In the genomic region with DNA sequence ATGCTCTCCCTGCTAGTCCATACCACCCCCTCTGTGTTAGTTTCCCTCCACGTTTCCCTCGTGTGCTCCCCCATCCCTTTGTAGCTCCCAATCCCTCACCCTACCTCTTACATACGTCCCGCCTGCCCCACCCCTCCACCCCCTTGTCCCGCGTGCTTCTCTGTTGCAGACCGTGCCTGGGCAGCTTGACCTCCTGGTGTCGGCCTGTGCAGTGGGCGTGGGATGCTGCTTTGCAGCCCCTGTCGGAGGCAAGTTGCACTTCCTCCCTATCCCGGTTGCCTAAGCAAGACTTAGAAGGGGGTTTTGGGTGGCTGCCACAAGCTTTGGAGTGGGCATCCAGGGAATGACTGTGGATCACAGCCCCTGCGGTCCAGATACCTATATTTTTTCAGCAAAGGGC, we compare ENCODE assay signal across 27 cellular contexts. TPM values are rescaled to one million over a fixed set of nuclear protein-coding genes. Genes with fewer than 3 reads are reported as not detected.
DNase-seq lines count a peak whose midpoint lies in the region; ATAC-seq, FAIRE-seq and TF ChIP-seq lines count a peak whose summit lies in the region.
"Had no signal": no experiment of that assay in that cellular context is flagged by ENCODE, and none has a peak within 500 bp of the region (broad histone marks: within the 10 kb centered on the region; RNA-seq: fewer than 3 reads in every experiment).

No MANE protein-coding gene starts in this region.

- no peak overlapping the region for H3K4me3 ChIP-seq in HEK293 (ENCODE audit: low read depth, low read length)
- no peak overlapping the region for H3K4me3 ChIP-seq in K562
- H3K4me3 ChIP-seq in neural progenitor cell = no peak overlapping the region
- H3K4me3 ChIP-seq in effector memory CD4-positive, alpha-beta T cell (ENCODE audit: insufficient read depth, low read depth, low read length, poor library complexity, severe bottlenecking) = no peak overlapping the region
- H3K4me3 ChIP-seq in A673 (ENCODE audit: low read depth, low read length, poor library complexity, severe bottlenecking) = no peak overlapping the region
- H3K4me3 ChIP-seq: skin epidermis, tibial nerve had no signal

- POLR2A ChIA-PET in HEK293 (lab: Yijun Ruan, JAX) = no interaction called here
- POLR2A ChIA-PET in K562 (lab: Yijun Ruan, JAX) = interaction anchor here (0.7 kb wide), 1 partner anchor 14 kb away, joined by 3 read pairs; no protein-coding TSS in a partner anchor
- POLR2A ChIA-PET in A673 (lab: Charles Lee; ENCODE audit: low non-redundant PET) = no interaction called here

- H3F3A ChIP-seq in neural progenitor cell (ENCODE audit: low read depth) = no peaks in the 10 kb centered on the region

- no peak for TF ChIP-seq CTCF in HEK293 (tag by site-specific recombination; IDR thresholded peaks at IDR 0.05)
- no peak for TF ChIP-seq CTCF in K562 (IDR thresholded peaks at IDR 0.05 in 2 of 3, conservative IDR thresholded peaks at IDR 0.05 in 1 of 3; ENCODE audit: insufficient read depth in 2 of 3, low read depth in 1 of 3, low read length in 3 of 3)
- TF ChIP-seq CTCF in neural progenitor cell (IDR thresholded peaks at IDR 0.05) = no peak
- no peak for TF ChIP-seq CTCF in A673 (conservative IDR thresholded peaks at IDR 0.05; ENCODE audit: low read depth, low read length)

- H3K36me3 Mint-ChIP-seq in neural progenitor cell = no peaks in the 10 kb centered on the region
- H3K36me3 Mint-ChIP-seq: activated CD8-positive, alpha-beta memory T cell treated with anti-CD3 and anti-CD28 coated beads, Interleukin-2, amount 10 ng/mL, durations not matched to agents 7 days and 5 days; activated naive CD8-positive, alpha-beta T cell treated with anti-CD3 and anti-CD28 coated beads for 36 hours; CD8-positive, alpha-beta T cell; mesothelial cell of epicardium; natural killer cell treated with Interleukin-12 subunit alpha and Interleukin-12 subunit beta and Interleukin-15 and Interleukin-18, amount 100 ng/mL, for 72 hours had no signal

- H3K4me3 Mint-ChIP-seq in neural progenitor cell = no peak overlapping the region
- H3K4me3 Mint-ChIP-seq: activated CD8-positive, alpha-beta memory T cell treated with anti-CD3 and anti-CD28 coated beads, Interleukin-2, amount 10 ng/mL, durations not matched to agents 7 days and 5 days; activated naive CD8-positive, alpha-beta T cell treated with anti-CD3 and anti-CD28 coated beads for 36 hours; activated T-helper 17 cell treated with anti-CD3 and anti-CD28 coated beads, Interleukin-2, amount 50 U/mL, for 72 hours; CD8-positive, alpha-beta T cell; mesothelial cell of epicardium; natural killer cell treated with Interleukin-12 subunit alpha and Interleukin-12 subunit beta and Interleukin-15 and Interleukin-18, amount 100 ng/mL, for 72 hours; stimulated activated naive CD8-positive, alpha-beta T cell treated with anti-CD3 and anti-CD28 coated beads, Interleukin-15, Interleukin-2, amounts not matched to agents 100 ng/mL and 50 ng/mL, for 24 hours had no signal

- BruUV-seq in K562 (replicated peaks; lab: Mats Ljungman, UMichigan) (no TSS peak), A673 (replicated peaks; lab: Mats Ljungman, UMichigan) (no TSS peak)

- H3K27me3 ChIP-seq in K562 (ENCODE audit: control insufficient read depth in 2 of 2, insufficient read depth in 2 of 2, low read length in 2 of 2) (peaks cover 48 to 71% of the 10 kb centered on the region in 2 experiments), neural progenitor cell (no peaks in the 10 kb centered on the region), A673 (replicated peaks; ENCODE audit: insufficient read depth, low read depth, low read length, poor library complexity) (no peaks in the 10 kb centered on the region)
- H3K27me3 ChIP-seq in effector memory CD4-positive, alpha-beta T cell (replicated peaks; ENCODE audit: control insufficient read depth, insufficient read depth, low read length, poor library complexity, severe bottlenecking) = no peaks in the 10 kb centered on the region
- H3K27me3 ChIP-seq: tibial nerve had no signal

- H3K4me2 ChIP-seq in K562 (ENCODE audit: insufficient read depth, low read length) (no peak overlapping the region), neural progenitor cell (no peak overlapping the region)

- peaks cover 12% of the 10 kb centered on the region for H3K27me3 Mint-ChIP-seq in neural progenitor cell (ENCODE audit: insufficient read depth, low read depth)
- H3K27me3 Mint-ChIP-seq: activated naive CD8-positive, alpha-beta T cell treated with anti-CD3 and anti-CD28 coated beads for 36 hours; activated T-helper 17 cell treated with anti-CD3 and anti-CD28 coated beads, Interleukin-2, amount 50 U/mL, for 72 hours; stimulated activated naive CD8-positive, alpha-beta T cell treated with anti-CD3 and anti-CD28 coated beads, Interleukin-15, Interleukin-2, amounts not matched to agents 100 ng/mL and 50 ng/mL, for 24 hours had no signal

- H3K36me3 ChIP-seq in HEK293 (ENCODE audit: control insufficient read depth in 2 of 2, insufficient read depth in 1 of 2, low read length in 2 of 2) (no peaks in the 10 kb centered on the region), K562 (ENCODE audit: control insufficient read depth, insufficient read depth, low read length) (no peaks in the 10 kb centered on the region), neural progenitor cell (no peaks in the 10 kb centered on the region), A673 (ENCODE audit: insufficient read depth, low read length, poor library complexity, severe bottlenecking) (no peaks in the 10 kb centered on the region)
- no peaks in the 10 kb centered on the region for H3K36me3 ChIP-seq in effector memory CD4-positive, alpha-beta T cell (ENCODE audit: control insufficient read depth, insufficient read depth, low read length)
- H3K36me3 ChIP-seq: tibial nerve had no signal

- H2AFZ ChIP-seq in K562 (ENCODE audit: low read depth, low read length) (no peak overlapping the region), neural progenitor cell (replicated peaks) (peak overlapping the region; percentile 42)

- FAIRE-seq in K562 (lab: Jason Lieb, UNC) = no peak
- FAIRE-seq: G401.6 had no signal

- H3K9me3 ChIP-seq in HEK293 (ENCODE audit: control insufficient read depth, insufficient read depth, low read depth, low read length) (no peaks in the 10 kb centered on the region), K562 (replicated peaks; ENCODE audit: control insufficient read depth, insufficient read depth, low read depth, low read length) (no peaks in the 10 kb centered on the region), neural progenitor cell (ENCODE audit: low read depth) (no peaks in the 10 kb centered on the region), A673 (ENCODE audit: low read depth, low read length, poor library complexity, severe bottlenecking) (no peaks in the 10 kb centered on the region)
- H3K9me3 ChIP-seq in effector memory CD4-positive, alpha-beta T cell (ENCODE audit: control insufficient read depth, low read length) = no peaks in the 10 kb centered on the region
- H3K9me3 ChIP-seq: tibial nerve had no signal

- peaks cover 26% of the 10 kb centered on the region for H3K4me1 Mint-ChIP-seq in neural progenitor cell

- in situ Hi-C loops in K562 (cut with MboI) = no loop called here

- H3K9me3 Mint-ChIP-seq in neural progenitor cell = no peaks in the 10 kb centered on the region
- H3K9me3 Mint-ChIP-seq: activated naive CD8-positive, alpha-beta T cell treated with anti-CD3 and anti-CD28 coated beads for 36 hours; activated T-helper 17 cell treated with anti-CD3 and anti-CD28 coated beads, Interleukin-2, amount 50 U/mL, for 72 hours; CD8-positive, alpha-beta T cell; mesothelial cell of epicardium; natural killer cell treated with Interleukin-12 subunit alpha and Interleukin-12 subunit beta and Interleukin-15 and Interleukin-18, amount 100 ng/mL, for 72 hours; stimulated activated naive CD8-positive, alpha-beta T cell treated with anti-CD3 and anti-CD28 coated beads, Interleukin-15, Interleukin-2, amounts not matched to agents 100 ng/mL and 50 ng/mL, for 24 hours had no signal

- H3K9me1 ChIP-seq in K562 (ENCODE audit: control insufficient read depth, insufficient read depth, low read length) = no peaks in the 10 kb centered on the region

- ATAC-seq in K562 (peak; percentile 51), GM19455 (IDR thresholded peaks at IDR 0.05; ENCODE audit: unreplicated experiment) (no peak)
- ATAC-seq: activated CD8-positive, alpha-beta memory T cell treated with anti-CD3 and anti-CD28 coated beads, Interleukin-2, amount 10 ng/mL, durations not matched to agents 7 days and 5 days; activated T-helper 17 cell treated with anti-CD3 and anti-CD28 coated beads, Interleukin-2, amount 50 U/mL, for 72 hours; CD8-positive, alpha-beta T cell; left colon; natural killer cell treated with Interleukin-12 subunit alpha and Interleukin-12 subunit beta and Interleukin-15 and Interleukin-18, amount 100 ng/mL, for 72 hours had no signal

- no peaks in the 10 kb centered on the region for H3K79me2 ChIP-seq in K562 (ENCODE audit: control insufficient read depth, insufficient read depth, low read length)
- H3K79me2 ChIP-seq in neural progenitor cell (ENCODE audit: low read depth) = no peaks in the 10 kb centered on the region

- H4K20me1 ChIP-seq in K562 (replicated peaks; ENCODE audit: control insufficient read depth, insufficient read depth, low read length) (no peaks in the 10 kb centered on the region), neural progenitor cell (ENCODE audit: low read depth) (no peaks in the 10 kb centered on the region)

- intact Hi-C loops in K562 (cut with micrococcal nuclease) = loop anchor here (5.0 kb wide), 1 partner anchor 94 kb away; no protein-coding TSS in a partner anchor
- intact Hi-C loops in A673 (cut with micrococcal nuclease; ENCODE audit: unreplicated experiment) = no loop called here

- TF ChIP-seq RAD21 in K562 (CRISPR knock-in tag; conservative IDR thresholded peaks at IDR 0.05 in 1 of 2, IDR thresholded peaks at IDR 0.05 in 1 of 2) = no peak

- DNase-seq in K562 (ENCODE audit: extremely low read depth in 1 of 4, low spot score in 3 of 4) (peak in 1 of 4 experiments; percentile 45), neural progenitor cell (ENCODE audit: low spot score) (no peak), A673 (ENCODE audit: low spot score) (no peak)
- no peak for DNase-seq in effector memory CD4-positive, alpha-beta T cell
- DNase-seq: activated CD4-positive, alpha-beta T cell treated with anti-CD3 and anti-CD28 coated beads for 4 hours; activated CD8-positive, alpha-beta memory T cell treated with anti-CD3 and anti-CD28 coated beads, Interleukin-2, amount 10 ng/mL, durations not matched to agents 7 days and 5 days; activated naive CD8-positive, alpha-beta T cell treated with anti-CD3 and anti-CD28 coated beads for 36 hours; CD8-positive, alpha-beta T cell; DMS153; GOT3; KBM-7; left colon; NCI-H1694; NCI-H69; stimulated activated CD4-positive, alpha-beta T cell treated with anti-CD3 and anti-CD28 coated beads, Interleukin-2, amount 100 ng/mL, for 24 hours had no signal

- TF ChIP-seq EP300 in K562 (IDR thresholded peaks at IDR 0.05; ENCODE audit: low read length) = no peak

- 15% methylated on average over 12 of the region's 12 CpGs for WGBS in K562 (ENCODE audit: insufficient coverage, low coverage, missing lambda C conversion rate)

- H3K4me1 ChIP-seq in HEK293 (ENCODE audit: control insufficient read depth, insufficient read depth, low read length) (no peaks in the 10 kb centered on the region), K562 (replicated peaks in 1 of 2; ENCODE audit: control insufficient read depth in 2 of 2, insufficient read depth in 2 of 2, low read length in 2 of 2) (peaks cover 0 to 3% of the 10 kb centered on the region in 2 experiments; a peak in 1 of 5 replicates), neural progenitor cell (no peaks in the 10 kb centered on the region), A673 (ENCODE audit: insufficient read depth, low read length, poor library complexity, severe bottlenecking) (no peaks in the 10 kb centered on the region)
- H3K4me1 ChIP-seq in effector memory CD4-positive, alpha-beta T cell (ENCODE audit: control insufficient read depth, insufficient read depth, low read length, poor library complexity, severe bottlenecking) = no peaks in the 10 kb centered on the region

- CTCF ChIA-PET in HEK293 (lab: Yijun Ruan, JAX) = interaction anchor here (0.6 to 1.6 kb wide), 3 partner anchors 24 to 599 kb away, joined by 3 read pairs; no protein-coding TSS in a partner anchor
- CTCF ChIA-PET in K562 (lab: Yijun Ruan, JAX; ENCODE audit: low intra/inter-chr PET ratio) = interaction anchor here (0.5 kb wide), 1 partner anchor 21 kb away, joined by 3 read pairs; no protein-coding TSS in a partner anchor
- CTCF ChIA-PET in A673 (lab: Charles Lee) = no interaction called here

- H3K27ac ChIP-seq in HEK293 (ENCODE audit: extremely low read depth, low read depth, low read length) (no peak overlapping the region), K562 (ENCODE audit: extremely low read depth, low read depth, low read length) (no peak overlapping the region), neural progenitor cell (no peak overlapping the region), A673 (ENCODE audit: low read depth, low read length, poor library complexity, severe bottlenecking) (no peak overlapping the region)
- no peak overlapping the region for H3K27ac ChIP-seq in effector memory CD4-positive, alpha-beta T cell (ENCODE audit: insufficient read depth, low read length, poor library complexity, severe bottlenecking)
- H3K27ac ChIP-seq: skin epidermis had no signal

- H3K27ac Mint-ChIP-seq in neural progenitor cell = peak overlapping the region; percentile 30
- H3K27ac Mint-ChIP-seq: activated CD8-positive, alpha-beta memory T cell treated with anti-CD3 and anti-CD28 coated beads, Interleukin-2, amount 10 ng/mL, durations not matched to agents 7 days and 5 days; activated naive CD8-positive, alpha-beta T cell treated with anti-CD3 and anti-CD28 coated beads for 36 hours; activated T-helper 17 cell treated with anti-CD3 and anti-CD28 coated beads, Interleukin-2, amount 50 U/mL, for 72 hours; CD8-positive, alpha-beta T cell; mesothelial cell of epicardium; progenitor cell of endocrine pancreas; stimulated activated naive CD8-positive, alpha-beta T cell treated with anti-CD3 and anti-CD28 coated beads, Interleukin-15, Interleukin-2, amounts not matched to agents 100 ng/mL and 50 ng/mL, for 24 hours had no signal

- peak overlapping the region in 1 of 2 experiments; percentile 29; a peak in 2 of 4 replicates for H3K9ac ChIP-seq in K562 (ENCODE audit: insufficient read depth in 1 of 2, low read depth in 2 of 2, low read length in 2 of 2)
- H3K9ac ChIP-seq in neural progenitor cell = no peak overlapping the region

- TF ChIP-seq POLR2A in K562 (conservative IDR thresholded peaks at IDR 0.05) = no peak

RNA-seq across cellular contexts. Expression of gene CLCN1, which starts 7.7 kb away (rescaled TPM):
- not detected in 2 replicates for total RNA-seq in K562 (2011; cell fraction: chromatin; rRNA removed; ENCODE audit: low replicate concordance)
- not detected in 2 replicates for total RNA-seq in K562 (2011; cell fraction: nucleolus; rRNA removed)
- not detected in 2 replicates for total RNA-seq in K562 (2011; cell fraction: nucleoplasm; rRNA removed)
- total RNA-seq in K562 (2014; rRNA removed) (not detected in 2 replicates), K562 (2014; rRNA removed; fragmentation: Illumina TruSeq; extraction: Trizol) (0.11 TPM in 1 of 2 replicates, not detected in the other), K562 (2015; rRNA removed; fragmentation: Illumina TruSeq; extraction: Trizol) (0.04 TPM in 1 of 2 replicates, not detected in the other), K562 (2021) (not detected in 2 replicates), neural progenitor cell (ENCODE audit: low replicate concordance) (not detected in 2 replicates), A673 (2021) (not detected in 2 replicates)
- polyA plus RNA-seq in K562 (2011; rRNA removed) (0.04 TPM in 1 of 2 replicates, not detected in the other), K562 (2014; fragmentation: Illumina TruSeq; extraction: Trizol) (not detected in 2 replicates), K562 (2014; fragmentation: Nextera tagmentation; extraction: Ambion mirVana) (under 1 TPM in 1 of 2 experiments, not detected in 1; 0.07 TPM), K562 (2014; rRNA removed) (0.01 and 0.09 TPM in 2 replicates)
- 0.24 TPM in 1 of 2 replicates, not detected in the other for polyA plus RNA-seq in K562 (2011; cell fraction: cytosol; rRNA removed)
- polyA plus RNA-seq in K562 (2011; cell fraction: nucleus; rRNA removed) = not detected in 2 replicates
- polyA plus RNA-seq in K562 (2012) = 0.04 and 0.32 TPM in 2 replicates
- not detected in 2 replicates for polyA minus RNA-seq in K562 (2011; rRNA and poly(A)+ RNA removed)
- not detected in 2 replicates for polyA minus RNA-seq in K562 (2011; cell fraction: cytosol; rRNA and poly(A)+ RNA removed)
- polyA minus RNA-seq in K562 (2011; cell fraction: nucleus; rRNA and poly(A)+ RNA removed) = 0.13 TPM in 1 of 2 replicates, not detected in the other
- total RNA-seq: CD8-positive, alpha-beta T cell; chondrocyte; glomerular endothelial cell; left colon; tibial nerve had no signal

RNA-seq across cellular contexts. Expression of gene CASP2, which starts 35.5 kb away (rescaled TPM):
- 125 and 133 TPM in 2 replicates for total RNA-seq in K562 (2011; cell fraction: chromatin; rRNA removed; ENCODE audit: low replicate concordance)
- 50.5 and 53.8 TPM in 2 replicates for total RNA-seq in K562 (2011; cell fraction: nucleolus; rRNA removed)
- total RNA-seq in K562 (2011; cell fraction: nucleoplasm; rRNA removed) = 91.9 and 132 TPM in 2 replicates
- total RNA-seq in K562 (2014; rRNA removed) (21.7 and 29.5 TPM in 2 replicates), K562 (2014; rRNA removed; fragmentation: Illumina TruSeq; extraction: Trizol) (22.7 and 23.0 TPM in 2 replicates), K562 (2015; rRNA removed; fragmentation: Illumina TruSeq; extraction: Trizol) (24.1 and 25.8 TPM in 2 replicates), K562 (2021) (64.8 and 64.9 TPM in 2 replicates), neural progenitor cell (ENCODE audit: low replicate concordance) (21.0 and 39.8 TPM in 2 replicates), A673 (2021) (57.8 and 76.8 TPM in 2 replicates)
- polyA plus RNA-seq in K562 (2011; rRNA removed) (29.9 and 43.5 TPM in 2 replicates), K562 (2014; fragmentation: Illumina TruSeq; extraction: Trizol) (36.7 and 44.5 TPM in 2 replicates), K562 (2014; fragmentation: Nextera tagmentation; extraction: Ambion mirVana) (10 to 100 TPM; 20.6 to 22.3 TPM), K562 (2014; rRNA removed) (18.8 and 22.2 TPM in 2 replicates)
- polyA plus RNA-seq in K562 (2011; cell fraction: cytosol; rRNA removed) = 26.0 and 41.6 TPM in 2 replicates
- polyA plus RNA-seq in K562 (2011; cell fraction: nucleus; rRNA removed) = 72.1 and 80.4 TPM in 2 replicates
- polyA plus RNA-seq in K562 (2012) = 20.6 and 22.6 TPM in 2 replicates
- polyA minus RNA-seq in K562 (2011; rRNA and poly(A)+ RNA removed) = 99.3 and 105 TPM in 2 replicates
- polyA minus RNA-seq in K562 (2011; cell fraction: cytosol; rRNA and poly(A)+ RNA removed) = 63.1 and 80.5 TPM in 2 replicates
- polyA minus RNA-seq in K562 (2011; cell fraction: nucleus; rRNA and poly(A)+ RNA removed) = 38.5 and 59.5 TPM in 2 replicates

RNA-seq across cellular contexts. Expression of gene FAM131B, which starts 38.9 kb away (rescaled TPM):
- 0.07 TPM in 1 of 2 replicates, not detected in the other for total RNA-seq in K562 (2011; cell fraction: chromatin; rRNA removed; ENCODE audit: low replicate concordance)
- total RNA-seq in K562 (2011; cell fraction: nucleolus; rRNA removed) = not detected in 2 replicates
- not detected in 2 replicates for total RNA-seq in K562 (2011; cell fraction: nucleoplasm; rRNA removed)
- total RNA-seq in K562 (2014; rRNA removed) = not detected in 2 replicates
- total RNA-seq in K562 (2014; rRNA removed; fragmentation: Illumina TruSeq; extraction: Trizol) = not detected in 2 replicates
- not detected in 2 replicates for total RNA-seq in K562 (2015; rRNA removed; fragmentation: Illumina TruSeq; extraction: Trizol)
- 0.04 TPM in 2 replicates for total RNA-seq in K562 (2021)
- 0.03 and 0.11 TPM in 2 replicates for polyA plus RNA-seq in K562 (2011; rRNA removed)
- polyA plus RNA-seq in K562 (2011; cell fraction: cytosol; rRNA removed) = not detected in 2 replicates
- 0.09 TPM in 1 of 2 replicates, not detected in the other for polyA plus RNA-seq in K562 (2011; cell fraction: nucleus; rRNA removed)
- 0.03 TPM in 2 replicates for polyA plus RNA-seq in K562 (2012)
- polyA plus RNA-seq in K562 (2014; fragmentation: Illumina TruSeq; extraction: Trizol) = not detected in 2 replicates
- polyA plus RNA-seq in K562 (2014; fragmentation: Nextera tagmentation; extraction: Ambion mirVana) = not detected
- not detected in 2 replicates for polyA plus RNA-seq in K562 (2014; rRNA removed)
- polyA minus RNA-seq in K562 (2011; rRNA and poly(A)+ RNA removed) = not detected in 2 replicates
- 0.29 TPM in 1 of 2 replicates, not detected in the other for polyA minus RNA-seq in K562 (2011; cell fraction: cytosol; rRNA and poly(A)+ RNA removed)
- 0.33 TPM in 1 of 2 replicates, not detected in the other for polyA minus RNA-seq in K562 (2011; cell fraction: nucleus; rRNA and poly(A)+ RNA removed)
- 20.1 and 46.5 TPM in 2 replicates for total RNA-seq in neural progenitor cell (ENCODE audit: low replicate concordance)
- 1.8 and 1.9 TPM in 2 replicates for total RNA-seq in A673 (2021)

RNA-seq across cellular contexts. Expression of gene TMEM139, which starts 38.9 kb away (rescaled TPM):
- 0.39 and 0.83 TPM in 2 replicates for total RNA-seq in K562 (2011; cell fraction: chromatin; rRNA removed; ENCODE audit: low replicate concordance)
- 0.33 and 1.1 TPM in 2 replicates for total RNA-seq in K562 (2011; cell fraction: nucleolus; rRNA removed)
- 0.99 and 1.8 TPM in 2 replicates for total RNA-seq in K562 (2011; cell fraction: nucleoplasm; rRNA removed)
- 0.27 and 0.78 TPM in 2 replicates for total RNA-seq in K562 (2014; rRNA removed)
- 0.87 and 1.1 TPM in 2 replicates for total RNA-seq in K562 (2014; rRNA removed; fragmentation: Illumina TruSeq; extraction: Trizol)
- total RNA-seq in K562 (2015; rRNA removed; fragmentation: Illumina TruSeq; extraction: Trizol) = 0.29 and 0.75 TPM in 2 replicates
- total RNA-seq in K562 (2021) = 0.81 and 1.5 TPM in 2 replicates
- 0.20 and 0.31 TPM in 2 replicates for polyA plus RNA-seq in K562 (2011; rRNA removed)
- 0.09 and 0.16 TPM in 2 replicates for polyA plus RNA-seq in K562 (2011; cell fraction: cytosol; rRNA removed)
- polyA plus RNA-seq in K562 (2011; cell fraction: nucleus; rRNA removed) = 0.48 and 0.53 TPM in 2 replicates
- 0.91 and 1.2 TPM in 2 replicates for polyA plus RNA-seq in K562 (2012)
- 1.2 and 1.8 TPM in 2 replicates for polyA plus RNA-seq in K562 (2014; fragmentation: Illumina TruSeq; extraction: Trizol)
- 1 to 10 TPM in 1 of 2 experiments, under 1 TPM in 1; 0.79 to 1.1 TPM for polyA plus RNA-seq in K562 (2014; fragmentation: Nextera tagmentation; extraction: Ambion mirVana)
- 0.44 and 2.0 TPM in 2 replicates for polyA plus RNA-seq in K562 (2014; rRNA removed)
- 0.11 and 0.15 TPM in 2 replicates for polyA minus RNA-seq in K562 (2011; rRNA and poly(A)+ RNA removed)
- not detected in 2 replicates for polyA minus RNA-seq in K562 (2011; cell fraction: cytosol; rRNA and poly(A)+ RNA removed)
- 0.13 and 0.56 TPM in 2 replicates for polyA minus RNA-seq in K562 (2011; cell fraction: nucleus; rRNA and poly(A)+ RNA removed)
- total RNA-seq in neural progenitor cell (ENCODE audit: low replicate concordance) = 0.94 and 5.4 TPM in 2 replicates
- not detected in 2 replicates for total RNA-seq in A673 (2021)
- total RNA-seq: chondrocyte; natural killer cell treated with Interleukin-12 subunit alpha and Interleukin-12 subunit beta and Interleukin-15 and Interleukin-18, amount 100 ng/mL, for 72 hours had no signal

RNA-seq across cellular contexts. Expression of gene ZYX, which starts 57.5 kb away (rescaled TPM):
- total RNA-seq in K562 (2011; cell fraction: chromatin; rRNA removed; ENCODE audit: low replicate concordance) = 38.7 and 99.5 TPM in 2 replicates
- 54.7 and 66.9 TPM in 2 replicates for total RNA-seq in K562 (2011; cell fraction: nucleolus; rRNA removed)
- total RNA-seq in K562 (2011; cell fraction: nucleoplasm; rRNA removed) = 41.5 and 64.4 TPM in 2 replicates
- 26.9 and 37.8 TPM in 2 replicates for total RNA-seq in K562 (2014; rRNA removed)
- total RNA-seq in K562 (2014; rRNA removed; fragmentation: Illumina TruSeq; extraction: Trizol) = 9.2 and 11.5 TPM in 2 replicates
- 15.7 and 17.3 TPM in 2 replicates for total RNA-seq in K562 (2015; rRNA removed; fragmentation: Illumina TruSeq; extraction: Trizol)
- 114 and 130 TPM in 2 replicates for total RNA-seq in K562 (2021)
- 9.0 and 18.5 TPM in 2 replicates for polyA plus RNA-seq in K562 (2011; rRNA removed)
- 15.7 and 26.2 TPM in 2 replicates for polyA plus RNA-seq in K562 (2011; cell fraction: cytosol; rRNA removed)
- polyA plus RNA-seq in K562 (2011; cell fraction: nucleus; rRNA removed) = 53.7 and 98.4 TPM in 2 replicates
- 141 and 252 TPM in 2 replicates for polyA plus RNA-seq in K562 (2012)
- polyA plus RNA-seq in K562 (2014; fragmentation: Illumina TruSeq; extraction: Trizol) = 81.7 and 116 TPM in 2 replicates
- 1 to 10 TPM; 1.8 to 3.1 TPM for polyA plus RNA-seq in K562 (2014; fragmentation: Nextera tagmentation; extraction: Ambion mirVana)
- polyA plus RNA-seq in K562 (2014; rRNA removed) = 30.0 and 35.0 TPM in 2 replicates
- 8.3 and 9.5 TPM in 2 replicates for polyA minus RNA-seq in K562 (2011; rRNA and poly(A)+ RNA removed)
- 57.5 and 83.9 TPM in 2 replicates for polyA minus RNA-seq in K562 (2011; cell fraction: cytosol; rRNA and poly(A)+ RNA removed)
- 35.4 and 38.0 TPM in 2 replicates for polyA minus RNA-seq in K562 (2011; cell fraction: nucleus; rRNA and poly(A)+ RNA removed)
- total RNA-seq in neural progenitor cell (ENCODE audit: low replicate concordance) = 5.2 and 21.5 TPM in 2 replicates
- 130 and 132 TPM in 2 replicates for total RNA-seq in A673 (2021)
